10 cellular contexts compared by ENCODE assay signal in the genomic region with DNA sequence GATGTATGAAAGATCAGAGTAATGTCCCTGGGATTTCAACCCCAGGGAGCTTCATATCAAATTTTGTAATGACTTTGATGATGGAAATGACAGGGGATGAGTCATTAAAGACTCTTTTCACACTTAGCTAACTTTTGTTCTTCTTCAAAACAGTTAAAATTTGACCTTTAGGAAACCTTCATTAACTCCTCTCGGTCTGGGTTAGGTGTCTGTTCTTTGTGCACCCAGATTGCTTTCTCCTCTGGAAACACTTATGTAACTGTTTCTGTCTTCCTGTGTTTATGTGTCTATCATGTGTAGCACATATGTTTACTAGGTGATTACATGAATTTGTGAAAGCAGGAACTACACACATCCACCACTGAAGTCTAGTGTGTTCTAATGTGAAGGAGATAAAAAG. TPM values are rescaled to one million over a fixed set of nuclear protein-coding genes. Genes with fewer than 3 reads are reported as not detected.
DNase-seq lines count a peak whose midpoint lies in the region; ATAC-seq and TF ChIP-seq lines count a peak whose summit lies in the region.
"Had no signal": no experiment of that assay in that cellular context is flagged by ENCODE, and none has a peak within 500 bp of the region (broad histone marks: within the 10 kb centered on the region; RNA-seq: fewer than 3 reads in every experiment).

No MANE protein-coding gene starts in this region.

- DNase-seq in activated T-cell treated with anti-CD3 and anti-CD28 coated beads, Interleukin-2, amount 50 U/mL, for 24 hours: no peak
- DNase-seq in activated T-cell treated with anti-CD3 and anti-CD28 coated beads for 4 hours: no peak
- DNase-seq in T-helper 17 cell: no peak
- DNase-seq in hepatocyte (ENCODE audit: low spot score): no peak
- DNase-seq in stimulated activated naive B cell treated with anti-CD40 and anti-IgM and Interleukin-4, amounts not matched to agents 10 μg/mL and 1 μg/mL and 100 μg/mL, for 72 hours: no peak
- no peak for DNase-seq in ecto neural progenitor cell (ENCODE audit: low spot score)
- no peak for DNase-seq in amygdala (lab: John Stamatoyannopoulos, UW)
- DNase-seq: cerebellar nuclear complex, midbrain had no signal

- peaks cover 3% of the 10 kb centered on the region for H3K27me3 Mint-ChIP-seq in activated T-cell treated with anti-CD3 and anti-CD28 coated beads, Interleukin-2, amount 50 U/mL, for 24 hours
- H3K27me3 Mint-ChIP-seq in T-helper 17 cell: peaks cover 6% of the 10 kb centered on the region
- peaks cover 0 to 6% of the 10 kb centered on the region in 2 donors for H3K27me3 Mint-ChIP-seq in stimulated activated naive B cell treated with anti-CD40 and anti-IgM and Interleukin-4, amounts not matched to agents 10 μg/mL and 1 μg/mL and 100 μg/mL, for 72 hours

- ATAC-seq in T-helper 17 cell (no peak), GM19395 (IDR thresholded peaks at IDR 0.05; ENCODE audit: unreplicated experiment) (no peak)
- ATAC-seq in stimulated activated naive B cell treated with anti-CD40 and anti-IgM and Interleukin-4, amounts not matched to agents 10 μg/mL and 1 μg/mL and 100 μg/mL, for 72 hours (replicated peaks): no peak

- H2AFZ ChIP-seq in hepatocyte: no peak overlapping the region

- H3K4me3 Mint-ChIP-seq in activated T-cell treated with anti-CD3 and anti-CD28 coated beads, Interleukin-2, amount 50 U/mL, for 24 hours: peak overlapping the region; percentile 96
- peak overlapping the region; percentile 97 for H3K4me3 Mint-ChIP-seq in T-helper 17 cell
- peak overlapping the region; percentile 88 to 94 for H3K4me3 Mint-ChIP-seq in stimulated activated naive B cell treated with anti-CD40 and anti-IgM and Interleukin-4, amounts not matched to agents 10 μg/mL and 1 μg/mL and 100 μg/mL, for 72 hours

- peaks cover 59% of the 10 kb centered on the region for H3K79me2 ChIP-seq in hepatocyte

- WGBS in hepatocyte (ENCODE audit: low lambda C conversion rate, missing lambda C conversion rate): 72% methylated on average over 1 of the region's 1 CpG

- peaks cover 45% of the 10 kb centered on the region for H3K4me1 Mint-ChIP-seq in activated T-cell treated with anti-CD3 and anti-CD28 coated beads, Interleukin-2, amount 50 U/mL, for 24 hours (ENCODE audit: low read depth)
- peaks cover 42% of the 10 kb centered on the region for H3K4me1 Mint-ChIP-seq in T-helper 17 cell
- H3K4me1 Mint-ChIP-seq in stimulated activated naive B cell treated with anti-CD40 and anti-IgM and Interleukin-4, amounts not matched to agents 10 μg/mL and 1 μg/mL and 100 μg/mL, for 72 hours: peaks cover 24 to 32% of the 10 kb centered on the region in 2 donors

- H4K20me1 ChIP-seq in hepatocyte (ENCODE audit: insufficient read depth, poor library complexity, severe bottlenecking): no peaks in the 10 kb centered on the region

- no peaks in the 10 kb centered on the region for H3K27me3 ChIP-seq in hepatocyte

- H3K9me2 ChIP-seq in hepatocyte (replicated peaks; ENCODE audit: insufficient read depth): no peaks in the 10 kb centered on the region

- H3K9me3 ChIP-seq in T-helper 17 cell (ENCODE audit: control insufficient read depth, low read length, poor library complexity, severe bottlenecking): no peaks in the 10 kb centered on the region
- H3K9me3 ChIP-seq in hepatocyte (ENCODE audit: low read depth): no peaks in the 10 kb centered on the region

- peak overlapping the region; percentile 81 for H3K4me2 ChIP-seq in hepatocyte

- H3K27ac Mint-ChIP-seq in activated T-cell treated with anti-CD3 and anti-CD28 coated beads, Interleukin-2, amount 50 U/mL, for 24 hours: peak overlapping the region; percentile 99
- H3K27ac Mint-ChIP-seq in T-helper 17 cell: peak overlapping the region; percentile 97
- peak overlapping the region; percentile 97 for H3K27ac Mint-ChIP-seq in stimulated activated naive B cell treated with anti-CD40 and anti-IgM and Interleukin-4, amounts not matched to agents 10 μg/mL and 1 μg/mL and 100 μg/mL, for 72 hours

- no peaks in the 10 kb centered on the region for H3K4me1 ChIP-seq in hepatocyte (ENCODE audit: insufficient read depth)

- no peak for TF ChIP-seq CTCF in hepatocyte (IDR thresholded peaks at IDR 0.05; ENCODE audit: poor library complexity)

- no peak overlapping the region for H3K27ac ChIP-seq in hepatocyte

- peaks cover 2% of the 10 kb centered on the region for H3K9me3 Mint-ChIP-seq in activated T-cell treated with anti-CD3 and anti-CD28 coated beads, Interleukin-2, amount 50 U/mL, for 24 hours
- H3K9me3 Mint-ChIP-seq in stimulated activated naive B cell treated with anti-CD40 and anti-IgM and Interleukin-4, amounts not matched to agents 10 μg/mL and 1 μg/mL and 100 μg/mL, for 72 hours: peaks cover 0 to 9% of the 10 kb centered on the region in 2 donors

- H3K4me3 ChIP-seq in hepatocyte: no peak overlapping the region

- H3K36me3 ChIP-seq in hepatocyte (replicated peaks; ENCODE audit: insufficient read depth, low read depth): no peaks in the 10 kb centered on the region

- peaks cover 46% of the 10 kb centered on the region for H3K36me3 Mint-ChIP-seq in activated T-cell treated with anti-CD3 and anti-CD28 coated beads, Interleukin-2, amount 50 U/mL, for 24 hours (ENCODE audit: low read depth)
- peaks cover 3% of the 10 kb centered on the region for H3K36me3 Mint-ChIP-seq in T-helper 17 cell (ENCODE audit: low read depth)
- H3K36me3 Mint-ChIP-seq in stimulated activated naive B cell treated with anti-CD40 and anti-IgM and Interleukin-4, amounts not matched to agents 10 μg/mL and 1 μg/mL and 100 μg/mL, for 72 hours: peaks cover 24 to 28% of the 10 kb centered on the region in 2 donors

RNA-seq across cellular contexts. Expression of a gene that starts 1.6 kb away (rescaled TPM):
- total RNA-seq in T-helper 17 cell: 1 to 10 TPM; 7.6 to 9.6 TPM
- total RNA-seq in hepatocyte: 17.7 and 21.3 TPM in 2 replicates
- 5.2 and 6.7 TPM in 2 replicates for polyA plus RNA-seq in hepatocyte
